In genomic region chr2:159933727-159934049, GRCh38 we compare ENCODE assay signal across 10 cellular contexts. TPM values are rescaled to one million over a fixed set of nuclear protein-coding genes. Genes with fewer than 3 reads are reported as not detected.
DNase-seq lines count a peak whose midpoint lies in the region; ATAC-seq and TF ChIP-seq lines count a peak whose summit lies in the region.
"Had no signal": no experiment of that assay in that cellular context is flagged by ENCODE, and none has a peak within 500 bp of the region (broad histone marks: within the 10 kb centered on the region; RNA-seq: fewer than 3 reads in every experiment).

No MANE protein-coding gene starts in this region.

- CTCF ChIA-PET in activated CD4-positive, alpha-beta T cell treated with anti-CD3 and anti-CD28 coated beads, Interleukin-2, amount 10 ng/mL, durations not matched to agents 7 days and 5 days (lab: Charles Lee) = no interaction called here

- DNase-seq in GM12865 (ENCODE audit: low read depth) (peak; percentile 80), fibroblast of gingiva (ENCODE audit: low read depth) (peak; percentile 45), G401 (ENCODE audit: low spot score) (no peak), NCI-H1048 (lab: John Stamatoyannopoulos, UW) (no peak), cortex of kidney (lab: John Stamatoyannopoulos, UW) (no peak)
- no peak for DNase-seq in activated CD4-positive, alpha-beta T cell treated with anti-CD3 and anti-CD28 coated beads, Interleukin-2, amount 10 ng/mL, durations not matched to agents 7 days and 5 days
- DNase-seq: stimulated activated CD4-positive, alpha-beta T cell treated with anti-CD3 and anti-CD28 coated beads, Interleukin-2, amount 100 ng/mL, for 48 hours had no signal

- peaks cover 8% of the 10 kb centered on the region for H3K9me3 Mint-ChIP-seq in activated CD4-positive, alpha-beta T cell treated with anti-CD3 and anti-CD28 coated beads, Interleukin-2, amount 10 ng/mL, durations not matched to agents 7 days and 5 days

- H3K4me1 Mint-ChIP-seq in activated CD4-positive, alpha-beta T cell treated with anti-CD3 and anti-CD28 coated beads, Interleukin-2, amount 10 ng/mL, durations not matched to agents 7 days and 5 days = no peaks in the 10 kb centered on the region

- no peak overlapping the region for H3K4me3 Mint-ChIP-seq in activated CD4-positive, alpha-beta T cell treated with anti-CD3 and anti-CD28 coated beads, Interleukin-2, amount 10 ng/mL, durations not matched to agents 7 days and 5 days

- ATAC-seq in GM21526 (IDR thresholded peaks at IDR 0.05; ENCODE audit: low FRiP score, unreplicated experiment) = peak; percentile 93
- peak; percentile 84 for ATAC-seq in HG03442 (IDR thresholded peaks at IDR 0.05; ENCODE audit: unreplicated experiment)

- H3K27me3 Mint-ChIP-seq in activated CD4-positive, alpha-beta T cell treated with anti-CD3 and anti-CD28 coated beads, Interleukin-2, amount 10 ng/mL, durations not matched to agents 7 days and 5 days = no peaks in the 10 kb centered on the region

- peak overlapping the region; percentile 25 for H3K4me3 ChIP-seq in GM12865 (ENCODE audit: low read depth, low read length)
- H3K4me3 ChIP-seq: breast epithelium had no signal

- POLR2A ChIA-PET in activated CD4-positive, alpha-beta T cell treated with anti-CD3 and anti-CD28 coated beads, Interleukin-2, amount 10 ng/mL, durations not matched to agents 7 days and 5 days (lab: Charles Lee) = no interaction called here

- no peak overlapping the region for H3K27ac Mint-ChIP-seq in activated CD4-positive, alpha-beta T cell treated with anti-CD3 and anti-CD28 coated beads, Interleukin-2, amount 10 ng/mL, durations not matched to agents 7 days and 5 days

- H3K36me3 Mint-ChIP-seq in activated CD4-positive, alpha-beta T cell treated with anti-CD3 and anti-CD28 coated beads, Interleukin-2, amount 10 ng/mL, durations not matched to agents 7 days and 5 days (ENCODE audit: low read depth) = no peaks in the 10 kb centered on the region

- TF ChIP-seq CTCF in GM12865 (IDR thresholded peaks at IDR 0.05; ENCODE audit: insufficient read depth, low read depth, low read length, missing control alignments) = no peak

- in situ Hi-C loops in G401 (cut with HindIII; ENCODE audit: low sequenced_read_pairs) = no loop called here

RNA-seq across cellular contexts. Expression of gene LY75, which starts 29.1 kb away (rescaled TPM):
- total RNA-seq in G401 (2014; rRNA removed; shearing (Covaris generic)) = not detected in 2 replicates
- 10 to 100 TPM; 32.3 to 33.3 TPM for total RNA-seq in activated CD4-positive, alpha-beta T cell treated with anti-CD3 and anti-CD28 coated beads, Interleukin-2, amount 10 ng/mL, durations not matched to agents 7 days and 5 days

Comparison
In these comparisons a context has a peak if more than half of its experiments do, and no peak if none do; other contexts are left out.
1. DNase-seq: peak in GM12865 (single experiment) and fibroblast of gingiva (single experiment); none in G401 (single experiment), NCI-H1048 (single experiment), cortex of kidney (single experiment) and activated CD4-positive, alpha-beta T cell treated with anti-CD3 and anti-CD28 coated beads, Interleukin-2, amount 10 ng/mL, durations not matched to agents 7 days and 5 days (single experiment).
2. RNA of gene LY75, which starts 29.1 kb away (total RNA-seq): 32.3 to 33.3 TPM in activated CD4-positive, alpha-beta T cell treated with anti-CD3 and anti-CD28 coated beads, Interleukin-2, amount 10 ng/mL, durations not matched to agents 7 days and 5 days; not detected in G401; every median in the first group is over 10 times any median in the second.